ENCODE assay signal across 8 cellular contexts in the genomic region with DNA sequence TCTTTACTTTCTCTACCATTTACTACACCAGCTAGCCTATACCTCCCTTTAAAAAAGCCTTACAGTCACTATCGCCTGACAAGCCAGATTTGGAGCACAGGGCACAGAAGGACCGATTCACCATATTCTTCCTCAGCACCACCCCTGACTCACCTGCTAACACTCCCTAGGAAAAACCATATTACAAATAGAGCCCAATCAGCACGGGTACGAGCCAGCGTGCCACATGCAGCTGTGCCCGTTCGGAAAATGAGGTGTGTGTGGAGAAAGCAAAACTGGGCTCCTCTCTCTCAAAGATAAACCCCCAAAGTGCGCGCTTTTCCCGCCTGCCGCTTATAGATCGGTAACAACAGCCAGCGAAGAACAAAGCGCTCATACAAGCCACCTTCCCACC. TPM values are rescaled to one million over a fixed set of nuclear protein-coding genes. Genes with fewer than 3 reads are reported as not detected.
A peak's percentile ranks its signal among the peaks of the same experiment; 100 is the strongest.
DNase-seq lines count a peak whose midpoint lies in the region; ATAC-seq and TF ChIP-seq lines count a peak whose summit lies in the region.

No MANE protein-coding gene starts in this region.

- CTCF ChIA-PET in naive thymus-derived CD4-positive, alpha-beta T cell (lab: Charles Lee): interaction anchor here (5.3 kb wide), 1 partner anchor 36 kb away, joined by 50 read pairs; no protein-coding TSS in a partner anchor

- H3K9me3 Mint-ChIP-seq in naive thymus-derived CD4-positive, alpha-beta T cell: no peaks in the 10 kb centered on the region

- H3K27ac Mint-ChIP-seq in naive thymus-derived CD4-positive, alpha-beta T cell: peak overlapping the region; percentile 86 to 100 (median 97)

- H3K4me3 Mint-ChIP-seq in naive thymus-derived CD4-positive, alpha-beta T cell: peak overlapping the region; percentile 90 to 99 (median 96)

- DNase-seq in GM12865 (ENCODE audit: low read depth): no peak
- DNase-seq in naive thymus-derived CD4-positive, alpha-beta T cell: peak in 1 of 9 donors; percentile 3
- DNase-seq in NCI-H1436 (lab: John Stamatoyannopoulos, UW): no peak

- H3K4me3 ChIP-seq in GM12865 (ENCODE audit: low read depth, low read length) (peak overlapping the region; percentile 75), OCI-LY1 (ENCODE audit: low read depth, low read length, poor library complexity, severe bottlenecking) (peak overlapping the region; percentile 95), duodenal mucosa (ENCODE audit: low read depth in 1 of 2, low read length in 2 of 2) (peak overlapping the region; percentile 81 to 99)
- H3K4me3 ChIP-seq in naive thymus-derived CD4-positive, alpha-beta T cell (ENCODE audit: low read length): peak overlapping the region; percentile 99

- TF ChIP-seq CTCF in GM12865 (IDR thresholded peaks at IDR 0.05; ENCODE audit: insufficient read depth, low read depth, low read length, missing control alignments): no peak
- no peak for TF ChIP-seq CTCF in OCI-LY1 (IDR thresholded peaks at IDR 0.05; ENCODE audit: low read length)

- H3K4me2 ChIP-seq in OCI-LY1 (ENCODE audit: low read length): peak overlapping the region; percentile 81

- H3K27me3 ChIP-seq in OCI-LY1 (ENCODE audit: insufficient read depth, low read length) (no peaks in the 10 kb centered on the region), duodenal mucosa (ENCODE audit: control insufficient read depth in 1 of 2, insufficient read depth in 2 of 2, low read length in 2 of 2) (no peaks in the 10 kb centered on the region)
- no peaks in the 10 kb centered on the region for H3K27me3 ChIP-seq in naive thymus-derived CD4-positive, alpha-beta T cell (ENCODE audit: control insufficient read depth in 2 of 2, insufficient read depth in 2 of 2, low read length in 2 of 2)

- POLR2A ChIA-PET in naive thymus-derived CD4-positive, alpha-beta T cell (lab: Charles Lee): interaction anchor here (0.6 to 9.6 kb wide), 5 partner anchors 13 to 47 kb away, joined by 3 to 593 read pairs (median 97); a partner anchor contains a TSS

- ATAC-seq in naive thymus-derived CD4-positive, alpha-beta T cell: no peak
- ATAC-seq in HG03342 (IDR thresholded peaks at IDR 0.05; ENCODE audit: unreplicated experiment) (no peak), HG03097 (IDR thresholded peaks at IDR 0.05; ENCODE audit: low FRiP score, unreplicated experiment) (no peak), GM19397 (IDR thresholded peaks at IDR 0.05; ENCODE audit: unreplicated experiment) (no peak)

- H2AFZ ChIP-seq in OCI-LY1 (ENCODE audit: low read length): no peak overlapping the region

- H3K36me3 Mint-ChIP-seq in naive thymus-derived CD4-positive, alpha-beta T cell: peaks cover 4 to 41% (median 37%) of the 10 kb centered on the region in 5 donors

- no peaks in the 10 kb centered on the region for H3K9me2 ChIP-seq in OCI-LY1 (ENCODE audit: low read depth, low read length)

- H3K4me1 ChIP-seq in OCI-LY1 (ENCODE audit: insufficient read depth, low read length, severe bottlenecking) (peaks cover 32% of the 10 kb centered on the region), duodenal mucosa (ENCODE audit: control insufficient read depth in 1 of 2, insufficient read depth in 2 of 2, low read length in 2 of 2) (peaks cover 20 to 34% of the 10 kb centered on the region in 2 donors)
- H3K4me1 ChIP-seq in naive thymus-derived CD4-positive, alpha-beta T cell (ENCODE audit: control insufficient read depth in 2 of 2, insufficient read depth in 2 of 2, low read length in 2 of 2): peaks cover 29 to 31% of the 10 kb centered on the region in 2 donors

- peak overlapping the region; percentile 100 for H3K9ac ChIP-seq in OCI-LY1 (ENCODE audit: low read length)
- peak overlapping the region; percentile 97 to 99 for H3K9ac ChIP-seq in duodenal mucosa (ENCODE audit: low read depth in 1 of 2, low read length in 2 of 2)

- intact Hi-C loops in naive thymus-derived CD4-positive, alpha-beta T cell (cut with micrococcal nuclease): loop anchor here (2.0 to 10.0 kb wide), 4 partner anchors 17 to 1513 kb away; a partner anchor contains a TSS

- no peaks in the 10 kb centered on the region; the same call in 1 of the 2 replicates for H4K20me1 ChIP-seq in OCI-LY1 (ENCODE audit: insufficient read depth, low read length)

- H3K4me1 Mint-ChIP-seq in naive thymus-derived CD4-positive, alpha-beta T cell: peaks cover 48 to 65% (median 62%) of the 10 kb centered on the region in 7 donors

- no peaks in the 10 kb centered on the region for H3K9me3 ChIP-seq in OCI-LY1 (ENCODE audit: low read length)
- no peaks in the 10 kb centered on the region for H3K9me3 ChIP-seq in duodenal mucosa (ENCODE audit: control insufficient read depth in 1 of 2, low read length in 2 of 2)
- no peaks in the 10 kb centered on the region for H3K9me3 ChIP-seq in naive thymus-derived CD4-positive, alpha-beta T cell (ENCODE audit: control insufficient read depth in 2 of 3, low read length in 3 of 3)

- 0 out of 2 replicates have a peak, but pooled peaks cover 3% of the 10 kb centered on the region for H3F3A ChIP-seq in OCI-LY1 (ENCODE audit: insufficient read depth, low read length)

- H3K79me2 ChIP-seq in OCI-LY1 (ENCODE audit: insufficient read depth, low read length): peaks cover 62% of the 10 kb centered on the region

- peak overlapping the region; percentile 91 for H3K27ac ChIP-seq in OCI-LY1 (ENCODE audit: low read depth, low read length, poor library complexity, severe bottlenecking)
- no peak overlapping the region for H3K27ac ChIP-seq in duodenal mucosa (ENCODE audit: low read depth, low read length)
- H3K27ac ChIP-seq in naive thymus-derived CD4-positive, alpha-beta T cell (ENCODE audit: low read depth, low read length): peak overlapping the region; percentile 99

- peaks cover 62% of the 10 kb centered on the region for H3K36me3 ChIP-seq in OCI-LY1 (ENCODE audit: insufficient read depth, low read length)
- H3K36me3 ChIP-seq in duodenal mucosa (ENCODE audit: control insufficient read depth in 1 of 2, insufficient read depth in 2 of 2, low read length in 2 of 2): peaks cover 16 to 34% of the 10 kb centered on the region in 2 donors
- peaks cover 9 to 42% (median 9%) of the 10 kb centered on the region in 3 experiments for H3K36me3 ChIP-seq in naive thymus-derived CD4-positive, alpha-beta T cell (ENCODE audit: control insufficient read depth in 2 of 3, insufficient read depth in 3 of 3, low read length in 3 of 3)

- no peaks in the 10 kb centered on the region for H3K27me3 Mint-ChIP-seq in naive thymus-derived CD4-positive, alpha-beta T cell

RNA-seq across cellular contexts. Expression of a gene that starts 1.2 kb away (rescaled TPM):
- total RNA-seq in naive thymus-derived CD4-positive, alpha-beta T cell: 100 to 1,000 TPM in 1 of 5 experiments, 10 to 100 TPM in 4; 69.8 to 131 (median 82.2) TPM
- polyA plus RNA-seq in naive thymus-derived CD4-positive, alpha-beta T cell: 10 to 100 TPM; 71.5 to 84.9 TPM

RNA-seq across cellular contexts. Expression of a gene that starts 47.9 kb away (rescaled TPM):
- total RNA-seq in naive thymus-derived CD4-positive, alpha-beta T cell: 10 to 100 TPM; 37.3 to 71.8 (median 53.3) TPM
- polyA plus RNA-seq in naive thymus-derived CD4-positive, alpha-beta T cell: 10 to 100 TPM; 30.1 to 45.7 TPM
